Comparison of ENCODE assay signal across 1 cellular context in genomic region chr11:118740892-118741291, GRCh38.
TF ChIP-seq lines count a peak whose summit lies in the region.

No MANE protein-coding gene starts in this region.

TF ChIP-seq in K562, 482 proteins besides CTCF, POLR2A, EP300 and RAD21:
- TF ChIP-seq PBX2 (CRISPR knock-in tag; IDR thresholded peaks at IDR 0.05; ENCODE audit: low read depth), result no peak
- TF ChIP-seq PBX2 (tag; conservative IDR thresholded peaks at IDR 0.05; ENCODE audit: low read depth), result peak; percentile 75
- TF ChIP-seq SMAD3 (CRISPR knock-in tag; conservative IDR thresholded peaks at IDR 0.05), result no peak
- no peak for TF ChIP-seq HNRNPLL (IDR thresholded peaks at IDR 0.05; ENCODE audit: low read depth, low read length, poor library complexity, severe bottlenecking)
- peak; percentile 53 for TF ChIP-seq PKNOX1 (IDR thresholded peaks at IDR 0.05)
- TF ChIP-seq BACH1 (tag; IDR thresholded peaks at IDR 0.05), result no peak
- TF ChIP-seq MEIS2 (IDR thresholded peaks at IDR 0.05; ENCODE audit: partially characterized antibody), result peak; percentile 73
